Comparison of ENCODE assay signal across 15 cellular contexts in genomic region chr13:113728571-113729054, GRCh38. TPM values are rescaled to one million over a fixed set of nuclear protein-coding genes. Genes with fewer than 3 reads are reported as not detected.
DNase-seq lines count a peak whose midpoint lies in the region; ATAC-seq and TF ChIP-seq lines count a peak whose summit lies in the region.
"Had no signal": no experiment of that assay in that cellular context is flagged by ENCODE, and none has a peak within 500 bp of the region (broad histone marks: within the 10 kb centered on the region; RNA-seq: fewer than 3 reads in every experiment).

No MANE protein-coding gene starts in this region.

- peaks cover 16% of the 10 kb centered on the region for H3K4me1 Mint-ChIP-seq in CD4-positive, alpha-beta T cell (ENCODE audit: low read depth)
- H3K4me1 Mint-ChIP-seq in brain (peaks cover 25% of the 10 kb centered on the region), type B pancreatic cell (ENCODE audit: unreplicated experiment) (no peaks in the 10 kb centered on the region)

- peaks cover 11% of the 10 kb centered on the region for H3K27me3 ChIP-seq in CD4-positive, alpha-beta T cell (ENCODE audit: control insufficient read depth, insufficient read depth, low read length)
- H3K27me3 ChIP-seq in lower lobe of right lung (ENCODE audit: low read depth): peaks cover 5% of the 10 kb centered on the region

- intact Hi-C loops in CD4-positive, alpha-beta T cell (cut with DNase I, micrococcal nuclease): no loop called here
- intact Hi-C loops in lower lobe of right lung (cut with DNase I): no loop called here

- no peak for TF ChIP-seq CTCF in CD4-positive, alpha-beta T cell (IDR thresholded peaks at IDR 0.05)
- TF ChIP-seq CTCF in brain (conservative IDR thresholded peaks at IDR 0.05) (no peak), lower lobe of right lung (IDR thresholded peaks at IDR 0.05) (no peak), type B pancreatic cell (conservative IDR thresholded peaks at IDR 0.05) (no peak)

- peak overlapping the region; percentile 59 for H3K27ac Mint-ChIP-seq in CD4-positive, alpha-beta T cell
- peak overlapping the region in 3 of 5 experiments; percentile 54 to 86 (median 85) for H3K27ac Mint-ChIP-seq in brain
- H3K27ac Mint-ChIP-seq in type B pancreatic cell: peak overlapping the region; percentile 70
- H3K27ac Mint-ChIP-seq: B cell had no signal

- peak overlapping the region; percentile 38 for H3K4me3 Mint-ChIP-seq in CD4-positive, alpha-beta T cell
- peak overlapping the region in 1 of 5 experiments; percentile 44 for H3K4me3 Mint-ChIP-seq in brain
- H3K4me3 Mint-ChIP-seq in type B pancreatic cell: no peak overlapping the region
- H3K4me3 Mint-ChIP-seq: B cell had no signal

- H3K36me3 ChIP-seq in lower lobe of right lung: no peaks in the 10 kb centered on the region

- no peak for DNase-seq in CD4-positive, alpha-beta T cell
- DNase-seq in lower lobe of right lung (peak; percentile 41), type B pancreatic cell (ENCODE audit: extremely low spot score, unreplicated experiment) (no peak), ureter (ENCODE audit: low spot score) (no peak)
- no peak for DNase-seq in stimulated activated CD8-positive, alpha-beta memory T cell treated with anti-CD3 and anti-CD28 coated beads, Interleukin-4, amount 100 ng/mL, for 48 hours
- DNase-seq: Caco-2, DMS 273 treated with DMSO at 0.1 percent for 48 hours, DND-41, Kasumi-1, NCI-H446 had no signal

- H3K36me3 Mint-ChIP-seq in CD4-positive, alpha-beta T cell (ENCODE audit: low read depth): peaks cover 9% of the 10 kb centered on the region
- H3K36me3 Mint-ChIP-seq in brain: no peaks in the 10 kb centered on the region
- H3K36me3 Mint-ChIP-seq in type B pancreatic cell: no peaks in the 10 kb centered on the region

- CTCF ChIA-PET in CD4-positive, alpha-beta T cell (lab: Charles Lee): no interaction called here

- H3K9me3 ChIP-seq in CD4-positive, alpha-beta T cell (ENCODE audit: control insufficient read depth, low read length): no peaks in the 10 kb centered on the region
- H3K9me3 ChIP-seq in lower lobe of right lung: no peaks in the 10 kb centered on the region

- H3K9me3 Mint-ChIP-seq in CD4-positive, alpha-beta T cell: no peaks in the 10 kb centered on the region
- peaks cover 0 to 6% (median 0%) of the 10 kb centered on the region in 5 experiments for H3K9me3 Mint-ChIP-seq in brain
- H3K9me3 Mint-ChIP-seq in type B pancreatic cell: no peaks in the 10 kb centered on the region

- no peak for ATAC-seq in CD4-positive, alpha-beta T cell (ENCODE audit: poor library complexity)
- no peak for ATAC-seq in lower lobe of right lung
- no peak for ATAC-seq in GM21526 (IDR thresholded peaks at IDR 0.05; ENCODE audit: low FRiP score, unreplicated experiment)
- ATAC-seq: GM12878 had no signal

- peaks cover 20% of the 10 kb centered on the region for H3K27me3 Mint-ChIP-seq in CD4-positive, alpha-beta T cell
- H3K27me3 Mint-ChIP-seq in brain (no peaks in the 10 kb centered on the region), type B pancreatic cell (peaks cover 4% of the 10 kb centered on the region)

- no peak overlapping the region for H3K4me3 ChIP-seq in lower lobe of right lung
- H3K4me3 ChIP-seq: A549, GM12878 had no signal

- peaks cover 6% of the 10 kb centered on the region for H3K4me1 ChIP-seq in lower lobe of right lung
- H3K4me1 ChIP-seq: A549 had no signal

- POLR2A ChIA-PET in CD4-positive, alpha-beta T cell (lab: Charles Lee): no interaction called here

- H3K27ac ChIP-seq in CD4-positive, alpha-beta T cell (ENCODE audit: low read depth, low read length): no peak overlapping the region
- H3K27ac ChIP-seq in lower lobe of right lung: no peak overlapping the region
- H3K27ac ChIP-seq: A549 had no signal

RNA-seq across cellular contexts. Expression of gene TMEM255B, which starts 30.4 kb away (rescaled TPM):
- 1 to 10 TPM; 1.0 to 1.2 TPM for total RNA-seq in CD4-positive, alpha-beta T cell
- polyA plus RNA-seq in brain (ENCODE audit: insufficient read depth, low read depth, low replicate concordance): 20.0 TPM
- total RNA-seq in lower lobe of right lung (21.5 TPM), type B pancreatic cell (ENCODE audit: low replicate concordance) (0.92 and 1.9 TPM in 2 replicates), ureter (20.6 TPM)
